Comparison of ENCODE assay signal across 9 cellular contexts in genomic region chr2:221529943-221530652, GRCh38. TPM values are rescaled to one million over a fixed set of nuclear protein-coding genes. Genes with fewer than 3 reads are reported as not detected.
DNase-seq lines count a peak whose midpoint lies in the region; ATAC-seq and TF ChIP-seq lines count a peak whose summit lies in the region.
"Had no signal": no experiment of that assay in that cellular context is flagged by ENCODE, and none has a peak within 500 bp of the region (broad histone marks: within the 10 kb centered on the region; RNA-seq: fewer than 3 reads in every experiment).

No MANE protein-coding gene starts in this region.

- H3K4me2 ChIP-seq in SK-N-SH (0 out of 2 replicates have a peak overlapping the region, but pooled peaks have one; percentile 15), MM.1S (ENCODE audit: low read depth, low read length) (no peak overlapping the region)

- DNase-seq in activated T-cell treated with anti-CD3 and anti-CD28 coated beads, Interleukin-2, amount 50 U/mL, for 72 hours: no peak
- no peak for DNase-seq in activated T-cell treated with anti-CD3 and anti-CD28 coated beads for 4 hours
- no peak for DNase-seq in SK-N-SH
- peak; percentile 77 for DNase-seq in fibroblast of gingiva (ENCODE audit: low read depth)
- DNase-seq in GM10248 (ENCODE audit: extremely low spot score): no peak
- DNase-seq in stimulated activated CD4-positive, alpha-beta T cell treated with anti-CD3 and anti-CD28 coated beads, Interleukin-4, amount 100 ng/mL, for 1 hour: no peak
- no peak for DNase-seq in MM.1S

- H3K4me3 ChIP-seq in SK-N-SH (ENCODE audit: low read depth in 2 of 2, low read length in 1 of 2) (no peak overlapping the region), subcutaneous abdominal adipose tissue (ENCODE audit: low read depth in 1 of 5, low read length in 5 of 5) (no peak overlapping the region), MM.1S (ENCODE audit: low read length) (no peak overlapping the region)
- H3K4me3 ChIP-seq: K562 had no signal

- H3K9ac ChIP-seq in SK-N-SH: no peak overlapping the region
- H3K9ac ChIP-seq in subcutaneous abdominal adipose tissue (ENCODE audit: low read length in 5 of 5): no peak overlapping the region
- no peak overlapping the region for H3K9ac ChIP-seq in MM.1S (ENCODE audit: low read length)

- no peaks in the 10 kb centered on the region for H3K9me2 ChIP-seq in SK-N-SH
- H3K9me2 ChIP-seq in MM.1S (replicated peaks; ENCODE audit: insufficient read depth, low read length): no peaks in the 10 kb centered on the region

- H3K27ac ChIP-seq in SK-N-SH (ENCODE audit: low read depth in 2 of 2, low read length in 1 of 2) (no peak overlapping the region), subcutaneous abdominal adipose tissue (ENCODE audit: low read depth, low read length) (peak overlapping the region; percentile 38), MM.1S (ENCODE audit: low read length) (no peak overlapping the region)

- H3K27ac Mint-ChIP-seq in activated T-cell treated with anti-CD3 and anti-CD28 coated beads, Interleukin-2, amount 50 U/mL, for 72 hours: peak overlapping the region; percentile 69

- CTCF ChIA-PET in SK-N-SH (lab: Yijun Ruan, JAX): no interaction called here
- CTCF ChIA-PET in GM10248 (lab: Yijun Ruan, JAX): no interaction called here

- 36% methylated on average over 10 of the region's 10 CpGs for WGBS in SK-N-SH (ENCODE audit: low lambda C conversion rate)

- H3K4me1 Mint-ChIP-seq in activated T-cell treated with anti-CD3 and anti-CD28 coated beads, Interleukin-2, amount 50 U/mL, for 72 hours (ENCODE audit: low read depth): peaks cover 37% of the 10 kb centered on the region

- H3K36me3 Mint-ChIP-seq in activated T-cell treated with anti-CD3 and anti-CD28 coated beads, Interleukin-2, amount 50 U/mL, for 72 hours (ENCODE audit: insufficient read depth in 2 of 2): peaks cover 0 to 3% of the 10 kb centered on the region in 2 donors

- H3K27me3 ChIP-seq in SK-N-SH (ENCODE audit: insufficient read depth) (no peaks in the 10 kb centered on the region), subcutaneous abdominal adipose tissue (ENCODE audit: control insufficient read depth in 5 of 5, insufficient read depth in 4 of 5, low read length in 5 of 5) (no peaks in the 10 kb centered on the region), MM.1S (replicated peaks; ENCODE audit: insufficient read depth, low read length) (no peaks in the 10 kb centered on the region)

- no peak for TF ChIP-seq EP300 in SK-N-SH (IDR thresholded peaks at IDR 0.05; ENCODE audit: borderline replicate concordance in 1 of 2, low read depth in 1 of 2, low read length in 1 of 2)

- H3K27me3 Mint-ChIP-seq in activated T-cell treated with anti-CD3 and anti-CD28 coated beads, Interleukin-2, amount 50 U/mL, for 72 hours (ENCODE audit: low read depth): no peaks in the 10 kb centered on the region

- TF ChIP-seq CTCF in SK-N-SH (IDR thresholded peaks at IDR 0.05) (no peak), GM10248 (IDR thresholded peaks at IDR 0.05; ENCODE audit: control extremely low read depth, extremely low read depth, low read depth, missing control alignments) (no peak), MM.1S (IDR thresholded peaks at IDR 0.05; ENCODE audit: low read length) (no peak)

- H2AFZ ChIP-seq in SK-N-SH (ENCODE audit: low read depth): 0 out of 2 replicates have a peak overlapping the region, but pooled peaks have one; percentile 41
- no peak overlapping the region for H2AFZ ChIP-seq in MM.1S (ENCODE audit: low read length)

- H3K9me3 Mint-ChIP-seq in activated T-cell treated with anti-CD3 and anti-CD28 coated beads, Interleukin-2, amount 50 U/mL, for 72 hours: no peaks in the 10 kb centered on the region

- H3K9me3 ChIP-seq in SK-N-SH (no peaks in the 10 kb centered on the region), subcutaneous abdominal adipose tissue (ENCODE audit: control insufficient read depth in 5 of 5, low read length in 5 of 5) (no peaks in the 10 kb centered on the region), MM.1S (replicated peaks; ENCODE audit: insufficient read depth, low read length) (no peaks in the 10 kb centered on the region)

- H4K20me1 ChIP-seq in SK-N-SH (ENCODE audit: insufficient read depth): no peaks in the 10 kb centered on the region
- no peaks in the 10 kb centered on the region for H4K20me1 ChIP-seq in MM.1S (ENCODE audit: insufficient read depth, low read length)

- H3K4me1 ChIP-seq in SK-N-SH (ENCODE audit: control insufficient read depth in 1 of 2, insufficient read depth in 2 of 2, low read depth in 1 of 2, low read length in 1 of 2) (no peaks in the 10 kb centered on the region), subcutaneous abdominal adipose tissue (ENCODE audit: control insufficient read depth in 5 of 5, insufficient read depth in 5 of 5, low read length in 5 of 5) (peaks cover 0 to 34% (median 10%) of the 10 kb centered on the region in 5 donors), MM.1S (ENCODE audit: low read length) (no peaks in the 10 kb centered on the region)

- no peaks in the 10 kb centered on the region for H3K36me3 ChIP-seq in SK-N-SH (replicated peaks in 1 of 2; ENCODE audit: control insufficient read depth in 1 of 2, insufficient read depth in 2 of 2, low read length in 1 of 2)
- no peaks in the 10 kb centered on the region for H3K36me3 ChIP-seq in subcutaneous abdominal adipose tissue (ENCODE audit: control insufficient read depth in 5 of 5, insufficient read depth in 5 of 5, low read length in 5 of 5)
- H3K36me3 ChIP-seq in MM.1S (replicated peaks; ENCODE audit: insufficient read depth, low read length): no peaks in the 10 kb centered on the region

- ATAC-seq in activated T-cell treated with anti-CD3 and anti-CD28 coated beads, Interleukin-2, amount 50 U/mL, for 72 hours (replicated peaks in 1 of 2): peak; percentile 71 to 76
- ATAC-seq: K562 had no signal

- POLR2A ChIA-PET in SK-N-SH (lab: Yijun Ruan, JAX): no interaction called here
- POLR2A ChIA-PET in GM10248 (lab: Yijun Ruan, JAX): no interaction called here

- no peaks in the 10 kb centered on the region for H3K79me2 ChIP-seq in SK-N-SH (ENCODE audit: insufficient read depth)
- no peaks in the 10 kb centered on the region for H3K79me2 ChIP-seq in MM.1S (ENCODE audit: low read length)

- H3F3A ChIP-seq in SK-N-SH (replicated peaks; ENCODE audit: insufficient read depth) (no peaks in the 10 kb centered on the region), MM.1S (ENCODE audit: insufficient read depth, low read length) (no peaks in the 10 kb centered on the region)

- H3K4me3 Mint-ChIP-seq in activated T-cell treated with anti-CD3 and anti-CD28 coated beads, Interleukin-2, amount 50 U/mL, for 72 hours: peak overlapping the region; percentile 64 to 93

- no peak for TF ChIP-seq RAD21 in SK-N-SH (IDR thresholded peaks at IDR 0.05; ENCODE audit: low read length)

TF ChIP-seq in SK-N-SH, 30 proteins besides CTCF, POLR2A, EP300 and RAD21:
- TF ChIP-seq, protein P1, sequence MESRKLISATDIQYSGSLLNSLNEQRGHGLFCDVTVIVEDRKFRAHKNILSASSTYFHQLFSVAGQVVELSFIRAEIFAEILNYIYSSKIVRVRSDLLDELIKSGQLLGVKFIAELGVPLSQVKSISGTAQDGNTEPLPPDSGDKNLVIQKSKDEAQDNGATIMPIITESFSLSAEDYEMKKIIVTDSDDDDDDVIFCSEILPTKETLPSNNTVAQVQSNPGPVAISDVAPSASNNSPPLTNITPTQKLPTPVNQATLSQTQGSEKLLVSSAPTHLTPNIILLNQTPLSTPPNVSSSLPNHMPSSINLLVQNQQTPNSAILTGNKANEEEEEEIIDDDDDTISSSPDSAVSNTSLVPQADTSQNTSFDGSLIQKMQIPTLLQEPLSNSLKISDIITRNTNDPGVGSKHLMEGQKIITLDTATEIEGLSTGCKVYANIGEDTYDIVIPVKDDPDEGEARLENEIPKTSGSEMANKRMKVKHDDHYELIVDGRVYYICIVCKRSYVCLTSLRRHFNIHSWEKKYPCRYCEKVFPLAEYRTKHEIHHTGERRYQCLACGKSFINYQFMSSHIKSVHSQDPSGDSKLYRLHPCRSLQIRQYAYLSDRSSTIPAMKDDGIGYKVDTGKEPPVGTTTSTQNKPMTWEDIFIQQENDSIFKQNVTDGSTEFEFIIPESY (IDR thresholded peaks at IDR 0.05; ENCODE audit: borderline replicate concordance, low read depth): no peak
- TF ChIP-seq MAX (IDR thresholded peaks at IDR 0.05; ENCODE audit: low read depth): no peak

RNA-seq across cellular contexts. Expression of gene EPHA4, which starts 42.0 kb away (rescaled TPM):
- total RNA-seq in activated T-cell treated with anti-CD3 and anti-CD28 coated beads, Interleukin-2, amount 50 U/mL, for 72 hours: 1 to 10 TPM; 3.4 to 6.6 TPM
- 0.73 and 0.90 TPM in 2 replicates for polyA plus RNA-seq in SK-N-SH (2012; rRNA removed)
- polyA plus RNA-seq in SK-N-SH (2012; cell fraction: cytosol; rRNA removed): 0.62 and 0.76 TPM in 2 replicates
- polyA plus RNA-seq in SK-N-SH (2012; cell fraction: nucleus; rRNA removed): 1.3 and 1.8 TPM in 2 replicates
